In genomic region chr10:91284486-91285090, GRCh38 we compare ENCODE assay signal across 23 cellular contexts.
DNase-seq lines count a peak whose midpoint lies in the region; ATAC-seq and TF ChIP-seq lines count a peak whose summit lies in the region.
"Had no signal": no experiment of that assay in that cellular context is flagged by ENCODE, and none has a peak within 500 bp of the region (broad histone marks: within the 10 kb centered on the region; RNA-seq: fewer than 3 reads in every experiment).

No MANE protein-coding gene starts in this region.

- peak overlapping the region in 2 of 10 donors; percentile 23 to 29 for H3K27ac ChIP-seq in heart right ventricle
- H3K27ac ChIP-seq in rectal smooth muscle tissue (ENCODE audit: low read depth, low read length), result peak overlapping the region; percentile 18
- H3K27ac ChIP-seq: testis had no signal

- peak; percentile 20 for DNase-seq in AG10803 (ENCODE audit: low read depth)
- peak; percentile 55 for DNase-seq in NT2/D1 (ENCODE audit: low read depth, low spot score)
- DNase-seq in heart right ventricle, result no peak
- no peak for DNase-seq in left colon
- DNase-seq in mucosa of gallbladder (ENCODE audit: low spot score), result no peak
- DNase-seq in activated CD8-positive, alpha-beta memory T cell treated with anti-CD3 and anti-CD28 coated beads, Interleukin-2, amount 50 U/mL, for 4 hours, result no peak
- DNase-seq: activated effector memory CD4-positive, alpha-beta T cell treated with Interleukin-2 at 50 U/mL for 16 hours; activated T-cell treated with anti-CD3 and anti-CD28 coated beads, Interleukin-2, amount 50 U/mL, for 1 hour; BE2C; CD8-positive, alpha-beta T cell; glutamatergic neuron; kidney; mucosa of descending colon; NCI-H1436 treated with DMSO at 0.1 percent for 48 hours; NCI-H2107; NCI-H345; nephron progenitor cell; stimulated activated CD4-positive, alpha-beta T cell treated with anti-CD3 and anti-CD28 coated beads, Interleukin-1b, Interleukin-23, amount 100 ng/mL, for 48 hours; stimulated activated naive CD4-positive, alpha-beta T cell treated with Interleukin-2 at 50 U/mL for 16 hours; SW 1271; testis had no signal

- H3K4me1 ChIP-seq in NT2/D1 (ENCODE audit: insufficient read depth, insufficient read length), result peaks cover 5% of the 10 kb centered on the region
- H3K4me1 ChIP-seq in heart right ventricle, result peaks cover 11 to 47% (median 22%) of the 10 kb centered on the region in 9 donors
- no peaks in the 10 kb centered on the region for H3K4me1 ChIP-seq in rectal smooth muscle tissue (ENCODE audit: control insufficient read depth, insufficient read depth, low read length)
- H3K4me1 ChIP-seq: BE2C, testis had no signal

- 51 to 64% methylated on average over 6 of the region's 6 CpGs for WGBS in heart right ventricle, 2 donors

- H3K9me3 ChIP-seq in NT2/D1 (ENCODE audit: insufficient read depth, low read length) (no peaks in the 10 kb centered on the region), heart right ventricle (no peaks in the 10 kb centered on the region)
- H3K9me3 ChIP-seq: BE2C, mucosa of descending colon, testis had no signal

- H3K9ac ChIP-seq in NT2/D1 (ENCODE audit: insufficient read length, low read depth), result no peak overlapping the region
- H3K9ac ChIP-seq in rectal smooth muscle tissue (ENCODE audit: low read length), result no peak overlapping the region

- H3K4me3 ChIP-seq in AG10803 (ENCODE audit: low read length) (no peak overlapping the region), NT2/D1 (ENCODE audit: insufficient read length, low read depth) (no peak overlapping the region), heart right ventricle (no peak overlapping the region), rectal smooth muscle tissue (ENCODE audit: low read length) (no peak overlapping the region)
- H3K4me3 ChIP-seq: mucosa of descending colon, testis had no signal

- H3K36me3 ChIP-seq in NT2/D1 (ENCODE audit: insufficient read depth, insufficient read length, low read length) (no peaks in the 10 kb centered on the region), heart right ventricle (peaks cover 0 to 36% (median 0%) of the 10 kb centered on the region in 9 donors), rectal smooth muscle tissue (ENCODE audit: control insufficient read depth, insufficient read depth, low read length) (no peaks in the 10 kb centered on the region)
- H3K36me3 ChIP-seq: BE2C had no signal

- H3K27me3 ChIP-seq in NT2/D1 (ENCODE audit: insufficient read depth, insufficient read length) (no peaks in the 10 kb centered on the region), heart right ventricle (no peaks in the 10 kb centered on the region), rectal smooth muscle tissue (ENCODE audit: control insufficient read depth, insufficient read depth, low read length) (no peaks in the 10 kb centered on the region)
- H3K27me3 ChIP-seq: BE2C, testis had no signal

- intact Hi-C loops in heart right ventricle (cut with DNase I) (no loop called here), left colon (cut with DNase I, micrococcal nuclease) (loop anchor here in 1 of 2 donors (10.0 kb wide), 1 partner anchor 630 kb away; no protein-coding TSS in a partner anchor)

- ATAC-seq in heart right ventricle (peak in 6 of 8 donors; percentile 32 to 70 (median 48)), left colon (no peak)
- ATAC-seq: activated naive CD4-positive, alpha-beta T cell treated with anti-CD3 and anti-CD28 coated beads, Interleukin-2, amount 50 U/mL, for 72 hours; CD8-positive, alpha-beta T cell; mucosa of descending colon had no signal

- no peak for TF ChIP-seq CTCF in AG10803 (conservative IDR thresholded peaks at IDR 0.05; ENCODE audit: low read length)
- TF ChIP-seq CTCF in heart right ventricle (IDR thresholded peaks at IDR 0.05), result no peak

Comparison
In these comparisons a context has a peak if more than half of its experiments do, and no peak if none do; other contexts are left out.
1. DNase-seq: peak in AG10803 (single experiment) and NT2/D1 (single experiment); none in heart right ventricle (0 of 2), left colon (0 of 2), mucosa of gallbladder (single experiment) and activated CD8-positive, alpha-beta memory T cell treated with anti-CD3 and anti-CD28 coated beads, Interleukin-2, amount 50 U/mL, for 4 hours (single experiment).